In genomic region chr2:172655091-172655837, GRCh38 we compare ENCODE assay signal across 19 cellular contexts.
DNase-seq lines count a peak whose midpoint lies in the region; ATAC-seq, FAIRE-seq and TF ChIP-seq lines count a peak whose summit lies in the region.
"Had no signal": no experiment of that assay in that cellular context is flagged by ENCODE, and none has a peak within 500 bp of the region (broad histone marks: within the 10 kb centered on the region; RNA-seq: fewer than 3 reads in every experiment).

No MANE protein-coding gene starts in this region.

- CTCF ChIA-PET in activated CD4-positive, alpha-beta memory T cell treated with anti-CD3 and anti-CD28 coated beads, Interleukin-2, amount 10 ng/mL, durations not matched to agents 7 days and 5 days (lab: Charles Lee), result interaction anchor here (1.1 to 1.4 kb wide), 2 partner anchors 14 to 18 kb away, joined by 3 to 4 read pairs; no protein-coding TSS in a partner anchor

- no peak overlapping the region for H3K4me3 ChIP-seq in bronchial epithelial cell (ENCODE audit: low read depth, low read length)
- H3K4me3 ChIP-seq: ascending aorta had no signal

- peaks cover 4% of the 10 kb centered on the region for H3K27me3 Mint-ChIP-seq in activated CD4-positive, alpha-beta memory T cell treated with anti-CD3 and anti-CD28 coated beads, Interleukin-2, amount 10 ng/mL, durations not matched to agents 7 days and 5 days
- peaks cover 0 to 11% of the 10 kb centered on the region in 2 donors for H3K27me3 Mint-ChIP-seq in stimulated activated naive B cell treated with anti-CD40 and anti-IgM and Interleukin-4, amounts not matched to agents 10 μg/mL and 1 μg/mL and 100 μg/mL, for 72 hours
- H3K27me3 Mint-ChIP-seq: activated CD8-positive, alpha-beta T cell treated with anti-CD3 and anti-CD28 coated beads for 36 hours; type B pancreatic cell had no signal

- no peaks in the 10 kb centered on the region for H3K36me3 ChIP-seq in bronchial epithelial cell (ENCODE audit: control insufficient read depth, insufficient read depth, low read length)
- H3K36me3 ChIP-seq: ascending aorta had no signal

- no peaks in the 10 kb centered on the region for H3K4me1 Mint-ChIP-seq in activated CD4-positive, alpha-beta memory T cell treated with anti-CD3 and anti-CD28 coated beads, Interleukin-2, amount 10 ng/mL, durations not matched to agents 7 days and 5 days
- no peaks in the 10 kb centered on the region for H3K4me1 Mint-ChIP-seq in stimulated activated naive B cell treated with anti-CD40 and anti-IgM and Interleukin-4, amounts not matched to agents 10 μg/mL and 1 μg/mL and 100 μg/mL, for 72 hours
- H3K4me1 Mint-ChIP-seq: naive B cell had no signal

- no peak for FAIRE-seq in bronchial epithelial cell (lab: Jason Lieb, UNC)
- FAIRE-seq: GM12892 had no signal

- no peak for ATAC-seq in GM18505 (IDR thresholded peaks at IDR 0.05; ENCODE audit: unreplicated experiment)
- no peak for ATAC-seq in stimulated activated naive B cell treated with anti-CD40 and anti-IgM and Interleukin-4, amounts not matched to agents 10 μg/mL and 1 μg/mL and 100 μg/mL, for 72 hours (replicated peaks)

- POLR2A ChIA-PET in activated CD4-positive, alpha-beta memory T cell treated with anti-CD3 and anti-CD28 coated beads, Interleukin-2, amount 10 ng/mL, durations not matched to agents 7 days and 5 days (lab: Charles Lee), result no interaction called here

- TF ChIP-seq CTCF in bronchial epithelial cell (IDR thresholded peaks at IDR 0.05; ENCODE audit: insufficient read depth, low read length, severe bottlenecking), result no peak

- peaks cover 7% of the 10 kb centered on the region for H3K9me3 Mint-ChIP-seq in activated CD4-positive, alpha-beta memory T cell treated with anti-CD3 and anti-CD28 coated beads, Interleukin-2, amount 10 ng/mL, durations not matched to agents 7 days and 5 days
- H3K9me3 Mint-ChIP-seq in stimulated activated naive B cell treated with anti-CD40 and anti-IgM and Interleukin-4, amounts not matched to agents 10 μg/mL and 1 μg/mL and 100 μg/mL, for 72 hours, result peaks cover 20 to 22% of the 10 kb centered on the region in 2 donors

- no peak overlapping the region for H3K27ac Mint-ChIP-seq in activated CD4-positive, alpha-beta memory T cell treated with anti-CD3 and anti-CD28 coated beads, Interleukin-2, amount 10 ng/mL, durations not matched to agents 7 days and 5 days
- H3K27ac Mint-ChIP-seq in stimulated activated naive B cell treated with anti-CD40 and anti-IgM and Interleukin-4, amounts not matched to agents 10 μg/mL and 1 μg/mL and 100 μg/mL, for 72 hours, result no peak overlapping the region
- H3K27ac Mint-ChIP-seq: activated CD8-positive, alpha-beta T cell treated with anti-CD3 and anti-CD28 coated beads for 36 hours; naive B cell; T-helper 2 cell treated with Interferon-gamma antibody and Interleukin-4, amounts not matched to agents 5 μg/mL and 100 μg/mL, for 36 hours; type B pancreatic cell had no signal

- no peak for TF ChIP-seq POLR2A in GM18505 (IDR thresholded peaks at IDR 0.05; ENCODE audit: borderline replicate concordance, extremely low read depth, insufficient read depth, insufficient read length)

- no peak overlapping the region for H3K4me3 Mint-ChIP-seq in activated CD4-positive, alpha-beta memory T cell treated with anti-CD3 and anti-CD28 coated beads, Interleukin-2, amount 10 ng/mL, durations not matched to agents 7 days and 5 days
- no peak overlapping the region for H3K4me3 Mint-ChIP-seq in stimulated activated naive B cell treated with anti-CD40 and anti-IgM and Interleukin-4, amounts not matched to agents 10 μg/mL and 1 μg/mL and 100 μg/mL, for 72 hours
- H3K4me3 Mint-ChIP-seq: activated CD8-positive, alpha-beta T cell treated with anti-CD3 and anti-CD28 coated beads for 36 hours; naive B cell; T-helper 2 cell treated with Interferon-gamma antibody and Interleukin-4, amounts not matched to agents 5 μg/mL and 100 μg/mL, for 36 hours; type B pancreatic cell had no signal

- H3K36me3 Mint-ChIP-seq in activated CD4-positive, alpha-beta memory T cell treated with anti-CD3 and anti-CD28 coated beads, Interleukin-2, amount 10 ng/mL, durations not matched to agents 7 days and 5 days (ENCODE audit: low read depth), result no peaks in the 10 kb centered on the region
- peaks cover 6 to 9% of the 10 kb centered on the region in 2 donors for H3K36me3 Mint-ChIP-seq in stimulated activated naive B cell treated with anti-CD40 and anti-IgM and Interleukin-4, amounts not matched to agents 10 μg/mL and 1 μg/mL and 100 μg/mL, for 72 hours
- H3K36me3 Mint-ChIP-seq: type B pancreatic cell had no signal

- DNase-seq in AG20443 (ENCODE audit: low spot score) (peak; percentile 70), M059J (ENCODE audit: low read depth) (peak; percentile 94), bronchial epithelial cell (ENCODE audit: low read depth) (peak; percentile 72), kidney glomerular epithelial cell (lab: John Stamatoyannopoulos, UW) (peak; percentile 48), OCI-M1 (lab: John Stamatoyannopoulos, UW) (no peak)
- DNase-seq in activated CD4-positive, alpha-beta memory T cell treated with anti-CD3 and anti-CD28 coated beads, Interleukin-2, amount 10 ng/mL, durations not matched to agents 7 days and 5 days, result no peak
- DNase-seq in stimulated activated naive B cell treated with anti-CD40 and anti-IgM and Interleukin-4, amounts not matched to agents 10 μg/mL and 1 μg/mL and 100 μg/mL, for 72 hours, result no peak
- DNase-seq: DMS79 treated with DMSO at 0.1 percent for 48 hours; glutamatergic neuron; naive B cell; NCI-H187 treated with DMSO at 0.1 percent for 48 hours; NCI-H69; stimulated activated CD4-positive, alpha-beta T cell treated with anti-CD3 and anti-CD28 coated beads, Interleukin-2, amount 100 ng/mL, for 24 hours had no signal

- no peaks in the 10 kb centered on the region for H3K27me3 ChIP-seq in bronchial epithelial cell (ENCODE audit: control insufficient read depth, insufficient read depth, low read length)
- H3K27me3 ChIP-seq: ascending aorta had no signal

Comparison
In these comparisons a context has a peak if more than half of its experiments do, and no peak if none do; other contexts are left out.
1. DNase-seq: peak in AG20443 (single experiment), M059J (single experiment), bronchial epithelial cell (single experiment) and kidney glomerular epithelial cell (single experiment); none in activated CD4-positive, alpha-beta memory T cell treated with anti-CD3 and anti-CD28 coated beads, Interleukin-2, amount 10 ng/mL, durations not matched to agents 7 days and 5 days (single experiment), OCI-M1 (single experiment) and stimulated activated naive B cell treated with anti-CD40 and anti-IgM and Interleukin-4, amounts not matched to agents 10 μg/mL and 1 μg/mL and 100 μg/mL, for 72 hours (single experiment).